20 cellular contexts compared by ENCODE assay signal in genomic region chr13:29039212-29039611, GRCh38.
"Had no signal": no experiment of that assay in that cellular context is flagged by ENCODE, and none has a peak within 500 bp of the region (broad histone marks: within the 10 kb centered on the region; RNA-seq: fewer than 3 reads in every experiment).

No MANE protein-coding gene starts in this region.

- H3K9me3 ChIP-seq: SK-N-SH had no signal

- H3K27ac ChIP-seq: RWPE1 had no signal

- H3K9ac ChIP-seq: SK-N-SH had no signal

- H3K9me2 ChIP-seq: SK-N-SH had no signal

- ATAC-seq: Panc1, PC-3 had no signal

- DNase-seq: KBM-7, MV-4-11, NCI-H1048, NCI-H1105, NCI-H1417, NCI-H1436 treated with DMSO at 0.1 percent for 48 hours, NCI-H1694, NCI-H1930, NCI-H2081, NCI-H2107, NCI-H2227 treated with DMSO at 0.1 percent for 48 hours, NCI-H510A, NCI-H524 treated with DMSO at 0.1 percent for 48 hours, NCI-H69, NCI-H774, PC-3, SHP77, SK-N-SH had no signal

- H3K4me2 ChIP-seq: SK-N-SH had no signal
